In the genomic region with DNA sequence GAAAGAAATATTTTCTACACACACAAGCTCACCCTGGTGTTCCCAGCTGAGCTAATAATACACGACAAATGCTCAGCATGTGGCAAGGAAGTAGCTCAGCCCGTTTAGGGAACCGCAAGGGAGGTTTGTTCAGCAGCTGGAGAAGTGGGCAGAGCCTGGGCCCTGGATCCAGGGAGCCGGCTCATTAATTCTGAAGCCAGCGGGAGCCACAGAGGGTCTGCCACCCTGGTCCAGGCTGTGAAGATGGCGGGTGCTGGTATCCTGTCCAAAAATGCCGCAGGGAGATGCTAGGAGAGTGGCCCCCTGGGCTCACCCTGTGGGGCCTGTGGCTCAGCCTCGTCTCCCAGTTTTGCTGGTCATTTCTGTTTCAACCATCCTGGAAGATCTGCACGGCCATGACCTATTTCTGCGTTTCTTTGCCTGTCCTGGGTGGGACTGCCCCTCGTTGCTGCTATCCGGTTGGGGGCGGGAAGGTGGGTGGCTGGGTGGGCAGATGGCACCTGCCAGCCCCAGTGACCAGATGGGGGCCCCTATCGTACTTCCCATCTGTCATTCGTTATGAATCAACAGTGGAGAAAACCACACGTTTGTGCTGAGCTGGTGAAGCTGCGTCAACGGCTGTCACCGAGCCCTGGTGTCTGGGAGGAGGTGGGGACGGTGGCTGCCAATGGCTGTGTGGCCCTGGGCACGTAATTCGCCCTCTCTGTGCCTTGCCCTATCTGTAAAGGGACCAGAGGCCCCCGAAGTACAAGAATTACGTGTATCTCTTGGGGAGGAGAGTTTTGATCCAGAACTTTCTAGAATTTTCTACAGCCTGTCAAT, we compare ENCODE assay signal across 8 cellular contexts. TPM values are rescaled to one million over a fixed set of nuclear protein-coding genes. Genes with fewer than 3 reads are reported as not detected.
DNase-seq lines count a peak whose midpoint lies in the region; ATAC-seq and TF ChIP-seq lines count a peak whose summit lies in the region.

No MANE protein-coding gene starts in this region.

- H3K36me3 ChIP-seq in neuronal stem cell (replicated peaks in 1 of 2; ENCODE audit: control insufficient read depth in 2 of 2, insufficient read depth in 2 of 2, low read length in 2 of 2): no peaks in the 10 kb centered on the region
- no peaks in the 10 kb centered on the region for H3K36me3 ChIP-seq in thoracic aorta

- H3K27me3 ChIP-seq in neuronal stem cell (ENCODE audit: control insufficient read depth in 3 of 3, insufficient read depth in 3 of 3, low read depth in 1 of 3, low read length in 3 of 3) (no peaks in the 10 kb centered on the region), thoracic aorta (replicated peaks; ENCODE audit: insufficient read depth) (no peaks in the 10 kb centered on the region)

- H3K4me1 Mint-ChIP-seq in chondrocyte (ENCODE audit: low read depth): peaks cover 9% of the 10 kb centered on the region

- H3K27ac Mint-ChIP-seq in chondrocyte (ENCODE audit: unreplicated experiment): peak overlapping the region; percentile 46

- H3K14ac ChIP-seq in neuronal stem cell (ENCODE audit: low read length): no peak overlapping the region

- H3K36me3 Mint-ChIP-seq in chondrocyte (ENCODE audit: low read depth): no peaks in the 10 kb centered on the region

- H2BK12ac ChIP-seq in neuronal stem cell (ENCODE audit: low read length): no peak overlapping the region

- no peaks in the 10 kb centered on the region for H3K79me1 ChIP-seq in neuronal stem cell (ENCODE audit: low read depth, low read length)

- H4K91ac ChIP-seq in neuronal stem cell (ENCODE audit: low read depth, low read length, poor library complexity): no peak overlapping the region

- peak overlapping the region; percentile 46 for H2AK5ac ChIP-seq in neuronal stem cell (ENCODE audit: low read depth, low read length)

- peak overlapping the region; percentile 62 for H2BK5ac ChIP-seq in neuronal stem cell (ENCODE audit: low read length)

- peak overlapping the region; percentile 48 for H3K18ac ChIP-seq in neuronal stem cell (ENCODE audit: low read length)

- ATAC-seq in GM19463 (IDR thresholded peaks at IDR 0.05; ENCODE audit: unreplicated experiment): peak; percentile 69
- no peak for ATAC-seq in thoracic aorta (ENCODE audit: insufficient number of reproducible peaks, low FRiP score, low read depth)
- no peak for ATAC-seq in HG02884 (IDR thresholded peaks at IDR 0.05; ENCODE audit: unreplicated experiment)

- H3K27me3 Mint-ChIP-seq in chondrocyte (ENCODE audit: low read depth): no peaks in the 10 kb centered on the region

- H2BK15ac ChIP-seq in neuronal stem cell (ENCODE audit: low read length): peak overlapping the region; percentile 26

- TF ChIP-seq CTCF in chondrocyte (IDR thresholded peaks at IDR 0.05): no peak
- TF ChIP-seq CTCF in thoracic aorta (IDR thresholded peaks at IDR 0.05): no peak

- H3K4me1 ChIP-seq in neuronal stem cell (ENCODE audit: control insufficient read depth in 2 of 2, insufficient read depth in 1 of 2, low read depth in 1 of 2, low read length in 2 of 2) (no peaks in the 10 kb centered on the region), thoracic aorta (ENCODE audit: control insufficient read depth in 1 of 2, low read depth in 2 of 2) (no peaks in the 10 kb centered on the region)

- no CpG with 5 or more reads among the region's 24 CpGs for WGBS in neuronal stem cell (ENCODE audit: extremely low coverage in 2 of 2, insufficient read length in 2 of 2, insufficient replicate concordance in 1 of 2), 2 donors

- DNase-seq in Ammon's horn (ENCODE audit: low spot score) (peak; percentile 72), NCI-H146 (lab: John Stamatoyannopoulos, UW) (peak; percentile 94), chondrocyte (ENCODE audit: low spot score) (no peak), neuronal stem cell (ENCODE audit: low spot score) (no peak), thoracic aorta (ENCODE audit: low spot score) (no peak)
- peak; percentile 48 for DNase-seq in activated CD4-positive, alpha-beta T cell treated with anti-CD3 and anti-CD28 coated beads for 1 hour

- no peak overlapping the region for H4K8ac ChIP-seq in neuronal stem cell (ENCODE audit: low read depth, low read length)

- no peaks in the 10 kb centered on the region for H3K9me3 Mint-ChIP-seq in chondrocyte (ENCODE audit: low read depth)

- H2BK120ac ChIP-seq in neuronal stem cell (ENCODE audit: low read depth, low read length): no peak overlapping the region

- H3K4me3 ChIP-seq in neuronal stem cell (ENCODE audit: low read length in 2 of 2) (no peak overlapping the region), thoracic aorta (peak overlapping the region; percentile 14)

- no peaks in the 10 kb centered on the region for H3K9me3 ChIP-seq in neuronal stem cell (replicated peaks in 1 of 2; ENCODE audit: control insufficient read depth in 2 of 2, insufficient read depth in 1 of 2, low read depth in 1 of 2, low read length in 2 of 2)
- no peaks in the 10 kb centered on the region for H3K9me3 ChIP-seq in thoracic aorta

- H3K23ac ChIP-seq in neuronal stem cell (ENCODE audit: low read depth, low read length, poor library complexity): peak overlapping the region; percentile 89

- no peak overlapping the region for H3K9ac ChIP-seq in neuronal stem cell (ENCODE audit: low read depth, low read length, poor library complexity)

- no peak overlapping the region for H3K4me3 Mint-ChIP-seq in chondrocyte (ENCODE audit: unreplicated experiment)

- H3K27ac ChIP-seq in neuronal stem cell (replicated peaks; ENCODE audit: low read length) (no peak overlapping the region), thoracic aorta (peak overlapping the region in 1 of 2 donors; percentile 57)

- H2AFZ ChIP-seq in neuronal stem cell (ENCODE audit: low read length): peak overlapping the region; percentile 3

- no peak overlapping the region for H3K4me2 ChIP-seq in neuronal stem cell (ENCODE audit: insufficient read depth, low read length, poor library complexity, severe bottlenecking)

- no peak overlapping the region for H3K4ac ChIP-seq in neuronal stem cell (ENCODE audit: low read length)

RNA-seq across cellular contexts. Expression of a gene that starts 2.7 kb away (rescaled TPM):
- not detected in 3 replicates for total RNA-seq in chondrocyte
- polyA plus RNA-seq in neuronal stem cell (2013, experiment 1 of 2): 0.01 TPM
- polyA plus RNA-seq in neuronal stem cell (2013, experiment 2 of 2): not detected
- 10 to 100 TPM; 13.0 to 14.0 TPM for total RNA-seq in thoracic aorta

RNA-seq across cellular contexts. Expression of a gene that starts 39.0 kb away (rescaled TPM):
- total RNA-seq in chondrocyte: 62.1 to 68.9 TPM (median 68.1 TPM) in 3 replicates
- polyA plus RNA-seq in neuronal stem cell (2013, experiment 1 of 2): 19.2 TPM
- 20.0 TPM for polyA plus RNA-seq in neuronal stem cell (2013, experiment 2 of 2)
- total RNA-seq in thoracic aorta: 100 to 1,000 TPM in 1 of 2 donors, 10 to 100 TPM in 1; 68.3 to 143 TPM

RNA-seq across cellular contexts. Expression of a gene that starts 45.4 kb away (rescaled TPM):
- total RNA-seq in chondrocyte (not detected in 3 replicates), thoracic aorta (1 to 10 TPM; 1.2 to 6.4 TPM)
- polyA plus RNA-seq in neuronal stem cell (2013, experiment 1 of 2): not detected
- polyA plus RNA-seq in neuronal stem cell (2013, experiment 2 of 2): not detected

RNA-seq across cellular contexts. Expression of a gene that starts 52.5 kb away (rescaled TPM):
- total RNA-seq in chondrocyte (80.7 to 97.1 TPM (median 82.5 TPM) in 3 replicates), thoracic aorta (10 to 100 TPM; 29.4 to 40.4 TPM)
- 20.8 TPM for polyA plus RNA-seq in neuronal stem cell (2013, experiment 1 of 2)
- polyA plus RNA-seq in neuronal stem cell (2013, experiment 2 of 2): 20.9 TPM

Comparison
In these comparisons a context has a peak if more than half of its experiments do, and no peak if none do; other contexts are left out.
1. DNase-seq: peak in Ammon's horn (single experiment), NCI-H146 (single experiment) and activated CD4-positive, alpha-beta T cell treated with anti-CD3 and anti-CD28 coated beads for 1 hour (single experiment); none in chondrocyte (single experiment), neuronal stem cell (single experiment) and thoracic aorta (single experiment).
2. RNA of a gene that starts 2.7 kb away (total RNA-seq): 13.0 to 14.0 TPM in thoracic aorta; not detected in chondrocyte; every median in the first group is over 10 times any median in the second.